In the genomic region with DNA sequence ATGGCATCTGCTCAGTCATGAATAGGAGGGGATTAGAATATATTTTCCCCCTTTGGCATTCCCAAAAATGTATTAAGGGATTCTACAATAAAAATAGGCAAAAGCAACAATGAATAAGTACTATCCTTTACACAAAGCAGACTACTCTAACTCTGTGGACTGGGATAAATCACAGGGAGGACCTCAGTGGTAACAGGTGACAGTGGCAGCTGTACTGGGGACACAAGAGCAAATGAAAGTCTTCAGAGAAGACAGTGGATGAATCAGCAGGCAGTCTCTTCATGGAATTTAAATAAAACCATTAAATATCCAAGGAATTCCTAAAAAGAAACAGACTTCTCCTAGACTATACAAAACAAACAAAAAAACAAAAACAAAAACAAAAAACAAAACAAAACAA, we compare ENCODE assay signal across 26 cellular contexts. TPM values are rescaled to one million over a fixed set of nuclear protein-coding genes. Genes with fewer than 3 reads are reported as not detected.
"Had no signal": no experiment of that assay in that cellular context is flagged by ENCODE, and none has a peak within 500 bp of the region (broad histone marks: within the 10 kb centered on the region; RNA-seq: fewer than 3 reads in every experiment).

No MANE protein-coding gene starts in this region.

- H3K36me3 ChIP-seq: cardiac muscle cell, heart left ventricle, tibial artery had no signal

- H3K9me3 ChIP-seq: heart left ventricle, tibial artery had no signal

- H2AFZ ChIP-seq: parathyroid adenoma had no signal

- H3K4me1 Mint-ChIP-seq: activated CD4-positive, alpha-beta memory T cell treated with anti-CD3 and anti-CD28 coated beads, Interleukin-2, amount 10 ng/mL, durations not matched to agents 7 days and 5 days; activated CD4-positive, alpha-beta T cell treated with anti-CD3 and anti-CD28 coated beads, Interleukin-2, amount 10 ng/mL, durations not matched to agents 24 days and 14 days; activated naive CD4-positive, alpha-beta T cell treated with anti-CD3 and anti-CD28 coated beads, Interleukin-2, amount 10 ng/mL, durations not matched to agents 7 days and 5 days; stimulated activated effector memory CD8-positive, alpha-beta T cell treated with anti-CD3 and anti-CD28 coated beads, Interleukin-12 subunit alpha, Interleukin-12 subunit beta, amount 100 ng/mL, for 72 hours; stimulated activated naive CD8-positive, alpha-beta T cell treated with anti-CD3 and anti-CD28 coated beads, Interleukin-15, amount 100 ng/mL, for 72 hours had no signal

- H3K4me3 ChIP-seq: cardiac muscle cell, heart left ventricle, tibial artery had no signal

- ATAC-seq: activated CD4-positive, CD25-positive, alpha-beta regulatory T cell treated with anti-CD3 and anti-CD28 coated beads, Interleukin-2, amount 50 U/mL, for 24 hours; heart left ventricle; left cardiac atrium; right cardiac atrium; stimulated activated effector memory CD8-positive, alpha-beta T cell treated with anti-CD3 and anti-CD28 coated beads, Interleukin-12 subunit alpha, Interleukin-12 subunit beta, amount 100 ng/mL, for 72 hours; stimulated activated naive CD8-positive, alpha-beta T cell treated with anti-CD3 and anti-CD28 coated beads, Interleukin-15, amount 100 ng/mL, for 72 hours had no signal

- H3K9ac ChIP-seq: parathyroid adenoma had no signal

- DNase-seq: activated CD4-positive, alpha-beta memory T cell treated with anti-CD3 and anti-CD28 coated beads, Interleukin-2, amount 10 ng/mL, durations not matched to agents 7 days and 5 days; activated CD4-positive, alpha-beta T cell treated with anti-CD3 and anti-CD28 coated beads, Interleukin-2, amount 10 ng/mL, durations not matched to agents 24 days and 14 days; activated effector memory CD4-positive, alpha-beta T cell treated with anti-CD3 and anti-CD28 coated beads, Interleukin-2, amount 50 U/mL, for 16 hours; activated naive CD4-positive, alpha-beta T cell treated with anti-CD3 and anti-CD28 coated beads, Interleukin-2, amount 10 ng/mL, durations not matched to agents 7 days and 5 days; amygdala; effector CD4-positive, alpha-beta T cell; heart left ventricle; left cardiac atrium; nucleus accumbens; right cardiac atrium; stimulated activated CD4-positive, alpha-beta T cell treated with anti-CD3 and anti-CD28 coated beads, Interleukin-1b, Interleukin-23, amount 100 ng/mL, for 48 hours; stimulated activated naive CD8-positive, alpha-beta T cell treated with anti-CD3 and anti-CD28 coated beads, Interleukin-15, amount 100 ng/mL, for 72 hours; tibial artery had no signal

- H3K79me2 ChIP-seq: parathyroid adenoma had no signal

- H3K27ac ChIP-seq: cardiac muscle cell, heart left ventricle, parathyroid adenoma, tibial artery had no signal

- H3K36me3 Mint-ChIP-seq: activated naive CD4-positive, alpha-beta T cell treated with anti-CD3 and anti-CD28 coated beads, Interleukin-2, amount 10 ng/mL, durations not matched to agents 7 days and 5 days; stimulated activated effector memory CD8-positive, alpha-beta T cell treated with anti-CD3 and anti-CD28 coated beads, Interleukin-12 subunit alpha, Interleukin-12 subunit beta, amount 100 ng/mL, for 72 hours had no signal

- FAIRE-seq: endometrium, islet of Langerhans had no signal

- H3K4me1 ChIP-seq: parathyroid adenoma had no signal

- H3K27ac Mint-ChIP-seq: activated CD4-positive, alpha-beta memory T cell treated with anti-CD3 and anti-CD28 coated beads, Interleukin-2, amount 10 ng/mL, durations not matched to agents 7 days and 5 days; activated CD4-positive, alpha-beta T cell treated with anti-CD3 and anti-CD28 coated beads, Interleukin-2, amount 10 ng/mL, durations not matched to agents 24 days and 14 days; activated naive CD4-positive, alpha-beta T cell treated with anti-CD3 and anti-CD28 coated beads, Interleukin-2, amount 10 ng/mL, durations not matched to agents 7 days and 5 days; dendritic cell treated with granulocyte-macrophage colony-stimulating factor and Interleukin-4, amounts not matched to agents 40 ng/mL and 50 ng/mL, for 4 days; stimulated activated effector memory CD8-positive, alpha-beta T cell treated with anti-CD3 and anti-CD28 coated beads, Interleukin-12 subunit alpha, Interleukin-12 subunit beta, amount 100 ng/mL, for 72 hours; stimulated activated naive CD8-positive, alpha-beta T cell treated with anti-CD3 and anti-CD28 coated beads, Interleukin-15, amount 100 ng/mL, for 72 hours had no signal

- H3K9me3 Mint-ChIP-seq: activated CD4-positive, alpha-beta T cell treated with anti-CD3 and anti-CD28 coated beads, Interleukin-2, amount 10 ng/mL, durations not matched to agents 24 days and 14 days; dendritic cell treated with granulocyte-macrophage colony-stimulating factor and Interleukin-4, amounts not matched to agents 40 ng/mL and 50 ng/mL, for 4 days had no signal

- H3K4me3 Mint-ChIP-seq: activated CD4-positive, alpha-beta memory T cell treated with anti-CD3 and anti-CD28 coated beads, Interleukin-2, amount 10 ng/mL, durations not matched to agents 7 days and 5 days; activated CD4-positive, alpha-beta T cell treated with anti-CD3 and anti-CD28 coated beads, Interleukin-2, amount 10 ng/mL, durations not matched to agents 24 days and 14 days; activated naive CD4-positive, alpha-beta T cell treated with anti-CD3 and anti-CD28 coated beads, Interleukin-2, amount 10 ng/mL, durations not matched to agents 7 days and 5 days; dendritic cell treated with granulocyte-macrophage colony-stimulating factor and Interleukin-4, amounts not matched to agents 40 ng/mL and 50 ng/mL, for 4 days; stimulated activated effector memory CD8-positive, alpha-beta T cell treated with anti-CD3 and anti-CD28 coated beads, Interleukin-12 subunit alpha, Interleukin-12 subunit beta, amount 100 ng/mL, for 72 hours; stimulated activated naive CD8-positive, alpha-beta T cell treated with anti-CD3 and anti-CD28 coated beads, Interleukin-15, amount 100 ng/mL, for 72 hours had no signal

RNA-seq across cellular contexts. Expression of a gene that starts 4.8 kb away (rescaled TPM):
- total RNA-seq: activated CD4-positive, alpha-beta memory T cell treated with anti-CD3 and anti-CD28 coated beads, Interleukin-2, amount 10 ng/mL, durations not matched to agents 7 days and 5 days; activated CD4-positive, alpha-beta T cell treated with anti-CD3 and anti-CD28 coated beads, Interleukin-2, amount 10 ng/mL, durations not matched to agents 24 days and 14 days; chondrocyte; epithelial cell of proximal tubule; fibroblast of villous mesenchyme; pulmonary artery endothelial cell; ureter had no signal
- polyA plus RNA-seq: heart left ventricle, liver had no signal
